8 cellular contexts compared by ENCODE assay signal in the genomic region with DNA sequence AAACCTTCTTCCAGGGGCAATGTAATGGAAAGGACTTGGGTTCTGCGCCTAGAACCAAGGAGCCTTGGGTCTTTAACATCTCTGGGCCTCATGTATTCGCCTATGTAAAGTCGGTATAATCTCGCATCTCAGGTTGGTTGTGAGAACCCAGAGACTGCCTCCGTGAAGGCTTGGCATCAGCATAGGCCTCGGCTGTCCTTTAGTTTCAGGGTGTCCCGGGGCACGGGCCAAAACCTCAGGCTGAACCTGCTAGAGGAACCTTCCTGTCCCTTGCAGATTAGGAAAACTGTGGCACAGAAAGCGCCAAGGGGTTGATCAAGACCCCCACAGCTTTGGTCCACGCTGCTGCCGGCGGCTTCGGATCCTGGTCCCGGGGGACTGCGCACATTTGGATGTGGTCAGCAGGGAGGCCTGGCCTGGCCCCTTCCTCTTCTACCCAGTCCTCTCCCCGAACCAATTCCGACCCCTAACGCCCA. TPM values are rescaled to one million over a fixed set of nuclear protein-coding genes. Genes with fewer than 3 reads are reported as not detected.
A peak's percentile ranks its signal among the peaks of the same experiment; 100 is the strongest.
DNase-seq lines count a peak whose midpoint lies in the region; ATAC-seq, FAIRE-seq and TF ChIP-seq lines count a peak whose summit lies in the region.

No MANE protein-coding gene starts in this region.

- H3K36me3 Mint-ChIP-seq in activated CD8-positive, alpha-beta memory T cell treated with anti-CD3 and anti-CD28 coated beads, Interleukin-2, amount 10 ng/mL, durations not matched to agents 7 days and 5 days, result peaks cover 4% of the 10 kb centered on the region
- H3K36me3 Mint-ChIP-seq in astrocyte (ENCODE audit: low read depth, unreplicated experiment), result peaks cover 9% of the 10 kb centered on the region

- H3K9me3 Mint-ChIP-seq in activated CD8-positive, alpha-beta memory T cell treated with anti-CD3 and anti-CD28 coated beads, Interleukin-2, amount 10 ng/mL, durations not matched to agents 7 days and 5 days (ENCODE audit: low read depth), result no peaks in the 10 kb centered on the region
- no peaks in the 10 kb centered on the region for H3K9me3 Mint-ChIP-seq in astrocyte (ENCODE audit: unreplicated experiment)

- no peak for ATAC-seq in activated CD8-positive, alpha-beta memory T cell treated with anti-CD3 and anti-CD28 coated beads, Interleukin-2, amount 10 ng/mL, durations not matched to agents 7 days and 5 days
- ATAC-seq in right lobe of liver, result no peak
- no peak for ATAC-seq in thoracic aorta (ENCODE audit: insufficient number of reproducible peaks, low FRiP score, low read depth)
- ATAC-seq in GM21825 (IDR thresholded peaks at IDR 0.05; ENCODE audit: unreplicated experiment), result no peak

- H2AFZ ChIP-seq in astrocyte (ENCODE audit: low read depth, low read length), result peak overlapping the region; percentile 92

- TF ChIP-seq POLR2A in right lobe of liver (IDR thresholded peaks at IDR 0.05), result no peak

- H3K9me3 ChIP-seq in astrocyte (ENCODE audit: insufficient read depth, low read depth, low read length) (no peaks in the 10 kb centered on the region), right lobe of liver (no peaks in the 10 kb centered on the region), thoracic aorta (no peaks in the 10 kb centered on the region)

- H3K36me3 ChIP-seq in astrocyte (ENCODE audit: insufficient read depth, low read length) (no peaks in the 10 kb centered on the region), right lobe of liver (no peaks in the 10 kb centered on the region), thoracic aorta (no peaks in the 10 kb centered on the region)

- H3K4me3 ChIP-seq in astrocyte (ENCODE audit: insufficient read depth, low read depth, low read length) (peak overlapping the region; percentile 89), right lobe of liver (peak overlapping the region; percentile 97 to 99 (median 99)), thoracic aorta (peak overlapping the region; percentile 87)

- H3K27ac Mint-ChIP-seq in activated CD8-positive, alpha-beta memory T cell treated with anti-CD3 and anti-CD28 coated beads, Interleukin-2, amount 10 ng/mL, durations not matched to agents 7 days and 5 days, result peak overlapping the region; percentile 74
- peak overlapping the region; percentile 50 for H3K27ac Mint-ChIP-seq in astrocyte (ENCODE audit: unreplicated experiment)

- H4K20me1 ChIP-seq in astrocyte (ENCODE audit: insufficient read depth, low read length), result peaks cover 19% of the 10 kb centered on the region

- H3K9ac ChIP-seq in astrocyte (ENCODE audit: low read length), result peak overlapping the region; percentile 88

- H3K27ac ChIP-seq in astrocyte (ENCODE audit: low read depth, low read length) (peak overlapping the region; percentile 44), right lobe of liver (peak overlapping the region; percentile 45 to 82 (median 82)), thoracic aorta (peak overlapping the region; percentile 82 to 84)

- peaks cover 30% of the 10 kb centered on the region for H3K4me1 Mint-ChIP-seq in activated CD8-positive, alpha-beta memory T cell treated with anti-CD3 and anti-CD28 coated beads, Interleukin-2, amount 10 ng/mL, durations not matched to agents 7 days and 5 days
- peaks cover 7% of the 10 kb centered on the region for H3K4me1 Mint-ChIP-seq in astrocyte (ENCODE audit: low read depth, unreplicated experiment)

- no peak for TF ChIP-seq CTCF in astrocyte (IDR thresholded peaks at IDR 0.05; ENCODE audit: insufficient read depth, low read depth, low read length)
- TF ChIP-seq CTCF in right lobe of liver (IDR thresholded peaks at IDR 0.05), result no peak
- TF ChIP-seq CTCF in thoracic aorta (IDR thresholded peaks at IDR 0.05), result no peak

- peaks cover 17% of the 10 kb centered on the region for H3K4me1 ChIP-seq in astrocyte (ENCODE audit: insufficient read depth, low read length)
- H3K4me1 ChIP-seq in right lobe of liver, result peaks cover 0 to 31% (median 3%) of the 10 kb centered on the region in 4 donors
- peaks cover 12 to 40% of the 10 kb centered on the region in 2 donors for H3K4me1 ChIP-seq in thoracic aorta (ENCODE audit: control insufficient read depth in 1 of 2, low read depth in 2 of 2)

- H3K27me3 ChIP-seq in astrocyte (ENCODE audit: insufficient read depth, low read length) (no peaks in the 10 kb centered on the region), right lobe of liver (no peaks in the 10 kb centered on the region), thoracic aorta (replicated peaks; ENCODE audit: insufficient read depth) (no peaks in the 10 kb centered on the region)

- H3K27me3 Mint-ChIP-seq in activated CD8-positive, alpha-beta memory T cell treated with anti-CD3 and anti-CD28 coated beads, Interleukin-2, amount 10 ng/mL, durations not matched to agents 7 days and 5 days, result no peaks in the 10 kb centered on the region
- no peaks in the 10 kb centered on the region for H3K27me3 Mint-ChIP-seq in astrocyte (ENCODE audit: low read depth, unreplicated experiment)

- H3K79me2 ChIP-seq in astrocyte (ENCODE audit: insufficient read depth, low read length), result peaks cover 40% of the 10 kb centered on the region

- H3K4me2 ChIP-seq in astrocyte (ENCODE audit: low read length), result peak overlapping the region; percentile 85

- H3K4me3 Mint-ChIP-seq in activated CD8-positive, alpha-beta memory T cell treated with anti-CD3 and anti-CD28 coated beads, Interleukin-2, amount 10 ng/mL, durations not matched to agents 7 days and 5 days, result peak overlapping the region; percentile 92
- H3K4me3 Mint-ChIP-seq in astrocyte (ENCODE audit: unreplicated experiment), result peak overlapping the region; percentile 100

- 100% methylated on average over 5 of the region's 18 CpGs for WGBS in right lobe of liver (ENCODE audit: insufficient coverage, low coverage, low lambda C conversion rate, missing lambda C conversion rate)

- intact Hi-C loops in right lobe of liver (cut with DNase I), result loop anchor here (10.0 kb wide), 2 partner anchors 46 to 84 kb away; a partner anchor contains a TSS

- DNase-seq in activated CD8-positive, alpha-beta memory T cell treated with anti-CD3 and anti-CD28 coated beads, Interleukin-2, amount 10 ng/mL, durations not matched to agents 7 days and 5 days, result no peak
- DNase-seq in activated CD8-positive, alpha-beta memory T cell treated with anti-CD3 and anti-CD28 coated beads for 24 hours, result no peak
- DNase-seq in astrocyte (ENCODE audit: low read depth) (no peak), right lobe of liver (peak in 1 of 3 donors; percentile 64), thoracic aorta (ENCODE audit: low spot score) (no peak), LoVo (ENCODE audit: low spot score) (no peak), kidney tubule cell (ENCODE audit: low spot score) (no peak)

- no peak for FAIRE-seq in astrocyte (lab: Jason Lieb, UNC)

- CTCF ChIA-PET in activated CD8-positive, alpha-beta memory T cell treated with anti-CD3 and anti-CD28 coated beads, Interleukin-2, amount 10 ng/mL, durations not matched to agents 7 days and 5 days (lab: Charles Lee), result interaction anchor here (1.1 to 4.5 kb wide), 6 partner anchors 8 to 124 kb away, joined by 3 to 28 read pairs (median 4); no protein-coding TSS in a partner anchor

RNA-seq across cellular contexts. Expression of a gene that starts 0.8 kb away (rescaled TPM):
- 10 to 100 TPM; 14.2 to 15.2 TPM for total RNA-seq in activated CD8-positive, alpha-beta memory T cell treated with anti-CD3 and anti-CD28 coated beads, Interleukin-2, amount 10 ng/mL, durations not matched to agents 7 days and 5 days
- 16.1 and 17.1 TPM in 2 replicates for total RNA-seq in astrocyte
- total RNA-seq in right lobe of liver, result 10 to 100 TPM; 22.3 to 45.1 (median 32.4) TPM
- 10 to 100 TPM; 15.6 to 27.2 TPM for total RNA-seq in thoracic aorta

RNA-seq across cellular contexts. Expression of a gene that starts 41.8 kb away (rescaled TPM):
- 1 to 10 TPM; 5.6 to 7.9 TPM for total RNA-seq in activated CD8-positive, alpha-beta memory T cell treated with anti-CD3 and anti-CD28 coated beads, Interleukin-2, amount 10 ng/mL, durations not matched to agents 7 days and 5 days
- total RNA-seq in astrocyte, result 7.6 and 9.4 TPM in 2 replicates
- 1 to 10 TPM in 5 of 6 experiments, under 1 TPM in 1; 0.95 to 3.9 (median 1.7) TPM for total RNA-seq in right lobe of liver
- total RNA-seq in thoracic aorta, result 10 to 100 TPM; 33.5 to 59.6 TPM

RNA-seq across cellular contexts. Expression of a gene that starts 50.7 kb away (rescaled TPM):
- total RNA-seq in activated CD8-positive, alpha-beta memory T cell treated with anti-CD3 and anti-CD28 coated beads, Interleukin-2, amount 10 ng/mL, durations not matched to agents 7 days and 5 days, result 10 to 100 TPM; 36.4 to 52.6 TPM
- total RNA-seq in astrocyte, result 10.1 and 11.0 TPM in 2 replicates
- 10 to 100 TPM in 4 of 6 experiments, 1 to 10 TPM in 2; 9.5 to 16.3 (median 10.6) TPM for total RNA-seq in right lobe of liver
- total RNA-seq in thoracic aorta, result 10 to 100 TPM; 18.4 to 52.1 TPM

RNA-seq across cellular contexts. Expression of a gene that starts 50.8 kb away (rescaled TPM):
- total RNA-seq in activated CD8-positive, alpha-beta memory T cell treated with anti-CD3 and anti-CD28 coated beads, Interleukin-2, amount 10 ng/mL, durations not matched to agents 7 days and 5 days, result 10 to 100 TPM; 15.7 to 24.5 TPM
- total RNA-seq in astrocyte (5.6 and 6.8 TPM in 2 replicates), right lobe of liver (10 to 100 TPM in 4 of 6 experiments, 1 to 10 TPM in 2; 6.1 to 15.0 (median 11.6) TPM), thoracic aorta (10 to 100 TPM; 25.6 to 40.2 TPM)

RNA-seq across cellular contexts. Expression of a gene that starts 55.6 kb away (rescaled TPM):
- 10 to 100 TPM; 15.0 to 43.7 TPM for total RNA-seq in activated CD8-positive, alpha-beta memory T cell treated with anti-CD3 and anti-CD28 coated beads, Interleukin-2, amount 10 ng/mL, durations not matched to agents 7 days and 5 days
- total RNA-seq in astrocyte (4.4 and 4.5 TPM in 2 replicates), right lobe of liver (10 to 100 TPM; 10.4 to 44.1 (median 30.1) TPM), thoracic aorta (10 to 100 TPM; 44.1 to 87.5 TPM)
